Comparison of ENCODE assay signal across 10 cellular contexts in the genomic region with DNA sequence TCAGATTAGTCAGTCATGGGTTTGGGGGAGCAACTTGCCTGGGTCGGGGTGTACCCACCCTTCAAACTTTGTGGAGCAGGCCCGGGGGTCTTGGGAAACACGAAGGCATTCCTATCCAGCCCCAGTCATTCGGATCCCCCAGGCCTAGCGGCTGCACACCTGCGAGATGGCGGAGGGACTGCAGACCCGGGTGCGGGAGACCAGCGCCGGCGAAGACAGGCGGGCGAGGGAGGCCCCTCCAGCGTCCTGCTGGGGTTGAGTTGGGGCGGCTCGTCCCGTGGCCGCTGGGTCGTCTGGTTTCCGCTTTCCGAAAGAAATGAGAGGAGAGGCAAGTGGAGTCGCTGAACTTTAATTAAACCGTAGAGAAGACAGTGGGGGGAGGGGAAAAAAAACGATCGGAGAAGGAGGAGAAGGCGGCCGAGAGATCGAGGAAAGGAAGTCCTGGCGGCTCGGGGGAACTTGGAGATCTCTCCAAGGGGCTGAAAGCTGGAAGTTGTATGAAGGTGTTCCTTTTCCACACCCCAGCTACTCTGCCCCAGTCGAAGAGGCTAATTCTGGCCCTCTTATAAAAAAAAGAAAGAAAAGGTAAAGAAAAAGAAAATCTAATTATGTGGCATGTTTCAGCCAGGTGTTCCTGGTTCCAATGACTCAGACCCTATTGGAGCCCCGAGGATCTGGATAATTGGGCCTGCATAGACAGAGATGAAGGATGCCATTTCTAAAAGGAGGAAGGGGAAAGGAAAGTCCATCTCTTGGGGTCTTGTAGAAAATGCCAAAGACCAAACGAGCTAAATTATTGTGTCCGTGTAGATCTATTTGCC. TPM values are rescaled to one million over a fixed set of nuclear protein-coding genes. Genes with fewer than 3 reads are reported as not detected.
DNase-seq lines count a peak whose midpoint lies in the region; ATAC-seq and TF ChIP-seq lines count a peak whose summit lies in the region.
"Not testable (repeated sequence)": the region's sequence is repeated elsewhere in the genome, so short reads cannot be mapped to it uniquely, and the experiment has no call there.
"Had no signal": no experiment of that assay in that cellular context is flagged by ENCODE, and none has a peak within 500 bp of the region (broad histone marks: within the 10 kb centered on the region; RNA-seq: fewer than 3 reads in every experiment).

No MANE protein-coding gene starts in this region.

- H2BK20ac ChIP-seq in H9 (ENCODE audit: low read depth, low read length, poor library complexity, severe bottlenecking), result not testable (repeated sequence)

- H2BK15ac ChIP-seq in H9 (ENCODE audit: low read depth, low read length), result not testable (repeated sequence)

- H3K4me2 ChIP-seq in H9 (ENCODE audit: insufficient read depth, insufficient read length, low read length), result peak overlapping the region; percentile 30

- H3K4me1 ChIP-seq in A673 (ENCODE audit: insufficient read depth, low read length, poor library complexity, severe bottlenecking); H9 (ENCODE audit: insufficient read depth, low read length); breast epithelium; left ventricle myocardium inferior: not testable (repeated sequence)

- peaks cover 2 to 18% of the 10 kb centered on the region in 2 experiments; a peak in 4 of 5 replicates for H3K9me3 Mint-ChIP-seq in H9
- not testable (repeated sequence) for H3K9me3 Mint-ChIP-seq in activated T-helper 17 cell treated with anti-CD3 and anti-CD28 coated beads, Interleukin-2, amount 50 U/mL, for 72 hours; naive thymus-derived CD8-positive, alpha-beta T cell

- not testable (repeated sequence) for H4K91ac ChIP-seq in H9 (ENCODE audit: insufficient read length, low read depth, low read length)

- H3K18ac ChIP-seq in H9 (ENCODE audit: insufficient read length, low read depth, low read length), result not testable (repeated sequence)

- H3K36me3 Mint-ChIP-seq in H9 (ENCODE audit: insufficient read depth in 1 of 3, low read depth in 3 of 3); activated T-helper 17 cell treated with anti-CD3 and anti-CD28 coated beads, Interleukin-2, amount 50 U/mL, for 72 hours (ENCODE audit: low read depth); naive thymus-derived CD8-positive, alpha-beta T cell: not testable (repeated sequence)

- TF ChIP-seq POLR2A in breast epithelium (IDR thresholded peaks at IDR 0.05), result not testable (repeated sequence)

- not testable (repeated sequence) for TF ChIP-seq CTCF in A673 (conservative IDR thresholded peaks at IDR 0.05; ENCODE audit: low read depth, low read length); H9 (conservative IDR thresholded peaks at IDR 0.05); breast epithelium (IDR thresholded peaks at IDR 0.05); left ventricle myocardium inferior (IDR thresholded peaks at IDR 0.05; ENCODE audit: borderline replicate concordance)

- not testable (repeated sequence) for H4K20me1 ChIP-seq in H9 (ENCODE audit: control insufficient read depth, insufficient read depth, insufficient read length)

- H3K23me2 ChIP-seq in H9 (ENCODE audit: insufficient read length, low read depth, low read length, poor library complexity, severe bottlenecking), result not testable (repeated sequence)

- not testable (repeated sequence) for H2AFZ ChIP-seq in H9 (ENCODE audit: low read length)

- not testable (repeated sequence) for ATAC-seq in activated T-helper 17 cell treated with anti-CD3 and anti-CD28 coated beads, Interleukin-2, amount 50 U/mL, for 72 hours (replicated peaks)
- peak in 1 of 2 donors; percentile 47 for ATAC-seq in naive thymus-derived CD8-positive, alpha-beta T cell

- WGBS in H9 (ENCODE audit: extremely low coverage, insufficient read length, low lambda C conversion rate), result no CpG with 5 or more reads among the region's 35 CpGs

- H3K4me3 Mint-ChIP-seq in H9, result peak overlapping the region; percentile 38 to 64; a peak in 4 of 5 replicates
- peak overlapping the region; percentile 84 for H3K4me3 Mint-ChIP-seq in activated T-helper 17 cell treated with anti-CD3 and anti-CD28 coated beads, Interleukin-2, amount 50 U/mL, for 72 hours
- H3K4me3 Mint-ChIP-seq in naive thymus-derived CD8-positive, alpha-beta T cell, result peak overlapping the region; percentile 80 to 94 (median 87)

- not testable (repeated sequence) for H3K56ac ChIP-seq in H9 (ENCODE audit: insufficient read length, low read depth, low read length)

- H2AK5ac ChIP-seq in H9 (ENCODE audit: insufficient read length, low read length), result not testable (repeated sequence)

- peaks cover 30 to 41% of the 10 kb centered on the region in 2 experiments for H3K4me1 Mint-ChIP-seq in H9
- H3K4me1 Mint-ChIP-seq in activated T-helper 17 cell treated with anti-CD3 and anti-CD28 coated beads, Interleukin-2, amount 50 U/mL, for 72 hours, result not testable (repeated sequence)
- H3K4me1 Mint-ChIP-seq in naive thymus-derived CD8-positive, alpha-beta T cell, result peaks cover 20 to 53% (median 34%) of the 10 kb centered on the region in 4 donors

- H2BK5ac ChIP-seq in H9 (ENCODE audit: insufficient read length, low read length), result not testable (repeated sequence)

- CTCF ChIA-PET in A673 (lab: Charles Lee), result not testable (repeated sequence)

- POLR2A ChIA-PET in A673 (lab: Charles Lee; ENCODE audit: low non-redundant PET), result not testable (repeated sequence)
- POLR2A ChIA-PET in naive thymus-derived CD8-positive, alpha-beta T cell (lab: Charles Lee), result interaction anchor here (0.6 kb wide), 1 partner anchor 47 kb away, joined by 3 read pairs; no protein-coding TSS in a partner anchor

- not testable (repeated sequence) for H3K4ac ChIP-seq in H9 (ENCODE audit: low read depth, low read length)

- not testable (repeated sequence) for H3K79me2 ChIP-seq in H9 (ENCODE audit: insufficient read depth, low read length)

- not testable (repeated sequence) for H2BK120ac ChIP-seq in H9 (ENCODE audit: low read depth, low read length, poor library complexity, severe bottlenecking)

- not testable (repeated sequence) for H3K23ac ChIP-seq in H9 (ENCODE audit: insufficient read length, low read depth, low read length)

- H4K8ac ChIP-seq in H9 (replicated peaks; ENCODE audit: insufficient read length, low read depth, low read length), result not testable (repeated sequence)

- peak; percentile 42 for DNase-seq in A673 (ENCODE audit: low spot score)
- not testable (repeated sequence) for DNase-seq in H9; breast epithelium (ENCODE audit: low spot score in 2 of 2); left ventricle myocardium inferior
- peak; percentile 40 for DNase-seq in activated CD4-positive, CD25-positive, alpha-beta regulatory T cell treated with anti-CD3 and anti-CD28 coated beads, Interleukin-2, amount 50 U/mL, for 72 hours
- peak in 9 of 10 donors; percentile 2 to 52 (median 23) for DNase-seq in naive thymus-derived CD8-positive, alpha-beta T cell
- DNase-seq in stimulated activated CD8-positive, alpha-beta memory T cell treated with anti-CD3 and anti-CD28 coated beads, Interleukin-12 subunit alpha, Interleukin-12 subunit beta, amount 100 ng/mL, for 4 hours (ENCODE audit: low read depth), result peak; percentile 9

- intact Hi-C loops in A673 (cut with micrococcal nuclease; ENCODE audit: unreplicated experiment); breast epithelium (cut with DNase I; ENCODE audit: low total_unique reads); left ventricle myocardium inferior (cut with micrococcal nuclease): not testable (repeated sequence)

- H3K79me1 ChIP-seq in H9 (ENCODE audit: insufficient read depth, low read depth, low read length, poor library complexity, severe bottlenecking), result not testable (repeated sequence)

- not testable (repeated sequence) for H3K27me3 ChIP-seq in A673 (replicated peaks; ENCODE audit: insufficient read depth, low read depth, low read length, poor library complexity); breast epithelium
- peaks cover 85% of the 10 kb centered on the region for H3K27me3 ChIP-seq in H9 (ENCODE audit: insufficient read depth, low read length)
- H3K27me3 ChIP-seq in left ventricle myocardium inferior (ENCODE audit: low read depth), result peaks cover 90% of the 10 kb centered on the region

- not testable (repeated sequence) for H3K27ac Mint-ChIP-seq in H9
- peak overlapping the region; percentile 75 for H3K27ac Mint-ChIP-seq in activated T-helper 17 cell treated with anti-CD3 and anti-CD28 coated beads, Interleukin-2, amount 50 U/mL, for 72 hours
- peak overlapping the region; percentile 91 to 98 (median 96) for H3K27ac Mint-ChIP-seq in naive thymus-derived CD8-positive, alpha-beta T cell

- H3K14ac ChIP-seq in H9 (ENCODE audit: insufficient read depth, low read length), result not testable (repeated sequence)

- not testable (repeated sequence) for H3K9me3 ChIP-seq in A673 (ENCODE audit: low read depth, low read length, poor library complexity, severe bottlenecking); H9 (ENCODE audit: control insufficient read depth, low read depth, low read length); breast epithelium; left ventricle myocardium inferior (replicated peaks)

- not testable (repeated sequence) for H3K9ac ChIP-seq in H9 (ENCODE audit: extremely low read depth, insufficient read length, low read length)

- H3K4me3 ChIP-seq in A673 (ENCODE audit: low read depth, low read length, poor library complexity, severe bottlenecking) (peak overlapping the region; percentile 35), breast epithelium (peak overlapping the region; percentile 28 to 59 (median 38)), left ventricle myocardium inferior (peak overlapping the region; percentile 40)

- H3K36me3 ChIP-seq in A673 (ENCODE audit: insufficient read depth, low read length, poor library complexity, severe bottlenecking); breast epithelium; left ventricle myocardium inferior: not testable (repeated sequence)

- not testable (repeated sequence) for H2BK12ac ChIP-seq in H9 (ENCODE audit: insufficient read length, low read depth, low read length)

- H4K5ac ChIP-seq in H9 (ENCODE audit: insufficient read length, low read depth, low read length), result not testable (repeated sequence)

- not testable (repeated sequence) for H3T11ph ChIP-seq in H9 (ENCODE audit: low read length)

- not testable (repeated sequence) for BruUV-seq in A673 (replicated peaks; lab: Mats Ljungman, UMichigan)

- H3K27me3 Mint-ChIP-seq in H9 (ENCODE audit: low read depth), result peaks cover 97% of the 10 kb centered on the region
- H3K27me3 Mint-ChIP-seq in activated T-helper 17 cell treated with anti-CD3 and anti-CD28 coated beads, Interleukin-2, amount 50 U/mL, for 72 hours, result peaks cover 28% of the 10 kb centered on the region
- H3K27me3 Mint-ChIP-seq in naive thymus-derived CD8-positive, alpha-beta T cell, result not testable (repeated sequence)

- H3K27ac ChIP-seq in A673 (ENCODE audit: low read depth, low read length, poor library complexity, severe bottlenecking); H9 (ENCODE audit: insufficient read length, low read depth, low read length); left ventricle myocardium inferior (replicated peaks): not testable (repeated sequence)
- peak overlapping the region; percentile 45 to 91 for H3K27ac ChIP-seq in breast epithelium

RNA-seq across cellular contexts. Expression of gene HOXC4, which starts 28.2 kb away (rescaled TPM):
- total RNA-seq in A673 (2021) (9.6 and 9.8 TPM in 2 replicates), H9 (2021) (not detected in 2 replicates), breast epithelium (1 to 10 TPM; 1.8 to 2.3 (median 1.9) TPM), left ventricle myocardium inferior (not detected)
- under 1 TPM in 1 of 2 donors, not detected in 1; 0.16 TPM for total RNA-seq in activated T-helper 17 cell treated with anti-CD3 and anti-CD28 coated beads, Interleukin-2, amount 50 U/mL, for 72 hours
- under 1 TPM; 0.63 to 0.65 TPM for total RNA-seq in naive thymus-derived CD8-positive, alpha-beta T cell
- under 1 TPM in 2 of 3 donors, not detected in 1; 0.25 to 0.43 TPM for polyA plus RNA-seq in naive thymus-derived CD8-positive, alpha-beta T cell
- total RNA-seq: bronchial epithelial cell, liver had no signal

RNA-seq across cellular contexts. Expression of gene HOXC5, which starts 48.9 kb away (rescaled TPM):
- total RNA-seq in A673 (2021), result 1.6 and 1.9 TPM in 2 replicates
- not detected in 2 replicates for total RNA-seq in H9 (2021)
- total RNA-seq in activated T-helper 17 cell treated with anti-CD3 and anti-CD28 coated beads, Interleukin-2, amount 50 U/mL, for 72 hours, result not detected
- under 1 TPM; 0.73 to 0.98 (median 0.96) TPM for total RNA-seq in breast epithelium
- not detected for total RNA-seq in left ventricle myocardium inferior
- not detected for total RNA-seq in naive thymus-derived CD8-positive, alpha-beta T cell
- not detected for polyA plus RNA-seq in naive thymus-derived CD8-positive, alpha-beta T cell
- total RNA-seq: bronchial epithelial cell, liver had no signal
- polyA plus RNA-seq: liver had no signal

RNA-seq across cellular contexts. Expression of gene HOXC6, which starts 53.6 kb away (rescaled TPM):
- total RNA-seq in A673 (2021) (20.8 and 22.3 TPM in 2 replicates), H9 (2021) (not detected in 2 replicates), breast epithelium (1 to 10 TPM; 3.3 to 4.1 (median 4.0) TPM), left ventricle myocardium inferior (not detected)
- total RNA-seq in activated T-helper 17 cell treated with anti-CD3 and anti-CD28 coated beads, Interleukin-2, amount 50 U/mL, for 72 hours, result not detected
- not detected for total RNA-seq in naive thymus-derived CD8-positive, alpha-beta T cell
- polyA plus RNA-seq in naive thymus-derived CD8-positive, alpha-beta T cell, result not detected
- total RNA-seq: bronchial epithelial cell had no signal
- polyA plus RNA-seq: liver had no signal
